Comparison of ENCODE assay signal across 11 cellular contexts in genomic region chr10:48589266-48589665, GRCh38. TPM values are rescaled to one million over a fixed set of nuclear protein-coding genes. Genes with fewer than 3 reads are reported as not detected.
A peak's percentile ranks its signal among the peaks of the same experiment; 100 is the strongest.
DNase-seq lines count a peak whose midpoint lies in the region; ATAC-seq and TF ChIP-seq lines count a peak whose summit lies in the region.
"Had no signal": no experiment of that assay in that cellular context is flagged by ENCODE, and none has a peak within 500 bp of the region (broad histone marks: within the 10 kb centered on the region; RNA-seq: fewer than 3 reads in every experiment).

No MANE protein-coding gene starts in this region.

- H3K9me3 Mint-ChIP-seq in CD8-positive, alpha-beta memory T cell: peaks cover 0 to 10% (median 4%) of the 10 kb centered on the region in 5 donors

- no peak for TF ChIP-seq CTCF in RWPE2 (IDR thresholded peaks at IDR 0.05; ENCODE audit: poor library complexity, severe bottlenecking)

- DNase-seq in DMS 273 (lab: John Stamatoyannopoulos, UW; ENCODE audit: unreplicated experiment) (peak; percentile 79), RWPE2 (ENCODE audit: low spot score) (no peak), fibroblast of peridontal ligament (ENCODE audit: extremely low read depth) (peak; percentile 95), non-pigmented ciliary epithelial cell (ENCODE audit: low read depth) (peak; percentile 75), NCI-H146 treated with DMSO at 0.1 percent for 48 hours (lab: John Stamatoyannopoulos, UW; ENCODE audit: unreplicated experiment) (no peak), hippocampal formation (lab: John Stamatoyannopoulos, UW) (no peak)
- DNase-seq in CD8-positive, alpha-beta memory T cell: no peak
- DNase-seq in activated CD4-positive, CD25-positive, alpha-beta regulatory T cell (lab: John Stamatoyannopoulos, UW): no peak
- DNase-seq: activated naive CD4-positive, alpha-beta T cell treated with Interleukin-2 at 50 U/mL for 16 hours; retina; uterus had no signal

- peaks cover 0 to 5% (median 0%) of the 10 kb centered on the region in 3 donors for H3K36me3 Mint-ChIP-seq in CD8-positive, alpha-beta memory T cell

- POLR2A ChIA-PET in CD8-positive, alpha-beta memory T cell (lab: Charles Lee): no interaction called here

- peaks cover 11% of the 10 kb centered on the region for H3K4me1 ChIP-seq in RWPE2 (ENCODE audit: insufficient read depth, poor library complexity, severe bottlenecking)
- H3K4me1 ChIP-seq in CD8-positive, alpha-beta memory T cell (ENCODE audit: insufficient read depth, low read length): no peaks in the 10 kb centered on the region
- H3K4me1 ChIP-seq: uterus had no signal

- H3K9me3 ChIP-seq in RWPE2 (ENCODE audit: severe bottlenecking): no peaks in the 10 kb centered on the region
- H3K9me3 ChIP-seq in CD8-positive, alpha-beta memory T cell (ENCODE audit: low read length): no peaks in the 10 kb centered on the region
- H3K9me3 ChIP-seq: uterus had no signal

- CTCF ChIA-PET in CD8-positive, alpha-beta memory T cell (lab: Charles Lee): no interaction called here

- H3K36me3 ChIP-seq in RWPE2 (ENCODE audit: low read depth): no peaks in the 10 kb centered on the region
- H3K36me3 ChIP-seq in CD8-positive, alpha-beta memory T cell (ENCODE audit: insufficient read depth, low read length): no peaks in the 10 kb centered on the region
- H3K36me3 ChIP-seq: uterus had no signal

- no peaks in the 10 kb centered on the region for H3K27me3 ChIP-seq in RWPE2 (ENCODE audit: insufficient read depth, poor library complexity, severe bottlenecking)
- H3K27me3 ChIP-seq in CD8-positive, alpha-beta memory T cell (ENCODE audit: insufficient read depth, low read length, poor library complexity, severe bottlenecking): no peaks in the 10 kb centered on the region
- H3K27me3 ChIP-seq: uterus had no signal

- no peak overlapping the region for H3K4me3 Mint-ChIP-seq in CD8-positive, alpha-beta memory T cell

- ATAC-seq in RWPE2 (ENCODE audit: low read depth): peak; percentile 87

- H3K27me3 Mint-ChIP-seq in CD8-positive, alpha-beta memory T cell: peaks cover 3 to 8% of the 10 kb centered on the region in 2 donors

- H3K27ac ChIP-seq in RWPE2 (ENCODE audit: poor library complexity, severe bottlenecking): peak overlapping the region; percentile 45
- H3K27ac ChIP-seq in CD8-positive, alpha-beta memory T cell (ENCODE audit: low read depth, low read length): no peak overlapping the region

- no peaks in the 10 kb centered on the region for H3K4me1 Mint-ChIP-seq in CD8-positive, alpha-beta memory T cell

- H3K27ac Mint-ChIP-seq in CD8-positive, alpha-beta memory T cell: no peak overlapping the region

- no peak overlapping the region for H3K4me3 ChIP-seq in RWPE2 (ENCODE audit: severe bottlenecking)
- no peak overlapping the region for H3K4me3 ChIP-seq in CD8-positive, alpha-beta memory T cell (ENCODE audit: low read length)
- H3K4me3 ChIP-seq: uterus had no signal

RNA-seq across cellular contexts. Expression of gene ARHGAP22, which starts 15.6 kb away (rescaled TPM):
- total RNA-seq in CD8-positive, alpha-beta memory T cell: not detected
- not detected for polyA plus RNA-seq in CD8-positive, alpha-beta memory T cell

Comparison
In these comparisons a context has a peak if more than half of its experiments do, and no peak if none do; other contexts are left out.
1. DNase-seq: peak in DMS 273 (single experiment), fibroblast of peridontal ligament (single experiment) and non-pigmented ciliary epithelial cell (single experiment); none in RWPE2 (single experiment), CD8-positive, alpha-beta memory T cell (0 of 5), activated CD4-positive, CD25-positive, alpha-beta regulatory T cell (0 of 4), NCI-H146 treated with DMSO at 0.1 percent for 48 hours (single experiment) and hippocampal formation (0 of 2).